In the genomic region with DNA sequence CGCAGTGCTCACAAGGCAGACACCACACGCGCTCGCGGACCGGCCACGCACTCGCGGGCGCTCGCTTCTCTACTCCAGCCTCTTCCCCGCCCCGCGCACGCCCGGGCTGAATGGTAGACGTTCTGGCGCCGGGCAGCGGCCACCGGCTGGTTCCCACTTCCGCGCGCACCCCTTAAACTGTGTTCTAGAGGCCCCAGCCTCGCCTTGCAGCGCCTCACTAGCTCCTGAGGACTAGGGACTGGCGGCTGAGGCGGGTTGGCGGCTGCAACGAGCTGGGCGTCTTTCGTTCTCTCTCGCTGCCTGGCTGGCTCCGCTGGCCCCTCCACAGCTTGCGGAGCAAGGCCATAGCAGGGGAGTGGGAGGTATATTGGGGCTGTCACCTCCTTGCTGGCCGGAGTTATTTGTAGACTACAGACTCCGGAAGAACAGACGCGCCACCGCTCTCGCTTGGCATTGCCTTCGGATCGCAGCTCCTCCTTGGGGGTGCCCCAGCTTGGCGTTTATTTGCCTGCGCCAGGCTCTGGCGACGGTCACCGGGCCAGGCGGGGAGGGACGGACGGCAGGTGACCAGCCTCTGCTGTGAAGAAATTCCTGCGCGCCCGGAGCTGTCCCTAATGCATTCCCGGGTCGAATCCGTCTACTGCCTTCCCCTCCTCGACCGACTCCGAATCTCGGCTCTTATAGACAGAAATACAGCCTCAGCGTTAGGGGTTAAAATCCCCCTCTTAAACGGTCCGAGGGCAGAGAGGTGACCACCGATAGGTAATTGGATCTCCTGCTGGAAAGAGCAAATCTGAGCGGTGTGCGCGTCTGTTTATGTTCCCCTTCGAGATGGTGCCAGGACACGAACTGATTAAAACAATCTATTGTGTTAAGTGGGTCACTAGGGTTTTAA, we compare ENCODE assay signal across 8 cellular contexts. TPM values are rescaled to one million over a fixed set of nuclear protein-coding genes. Genes with fewer than 3 reads are reported as not detected.
A peak's percentile ranks its signal among the peaks of the same experiment; 100 is the strongest.
DNase-seq lines count a peak whose midpoint lies in the region; ATAC-seq and TF ChIP-seq lines count a peak whose summit lies in the region.

No MANE protein-coding gene starts in this region.

- peak; percentile 46 for DNase-seq in D341Med (ENCODE audit: low spot score)
- DNase-seq in RWPE2 (ENCODE audit: low spot score), result peak; percentile 68
- peak; percentile 26 to 34 for DNase-seq in fibroblast of lung (ENCODE audit: low read depth in 2 of 2)
- DNase-seq in ovary, result no peak
- no peak for DNase-seq in activated gamma-delta T cell treated with Interleukin-2 at 50 U/mL for 16 hours
- no peak for DNase-seq in DMS79 treated with DMSO at 0.1 percent for 48 hours (lab: John Stamatoyannopoulos, UW)
- DNase-seq in dedifferentiated amniotic fluid mesenchymal stem cell (ENCODE audit: extremely low spot score), result no peak
- no peak for DNase-seq in H4 (ENCODE audit: low spot score)

- H3K27me3 ChIP-seq in RWPE2 (ENCODE audit: insufficient read depth, poor library complexity, severe bottlenecking) (peaks cover 64% of the 10 kb centered on the region), fibroblast of lung (ENCODE audit: control insufficient read depth, insufficient read depth, low read length) (peaks cover 24% of the 10 kb centered on the region), ovary (no peaks in the 10 kb centered on the region)

- no peaks in the 10 kb centered on the region for H3K4me1 ChIP-seq in RWPE2 (ENCODE audit: insufficient read depth, poor library complexity, severe bottlenecking)
- peaks cover 2% of the 10 kb centered on the region for H3K4me1 ChIP-seq in fibroblast of lung (ENCODE audit: control insufficient read depth, extremely low read depth, insufficient read depth, low read length)
- H3K4me1 ChIP-seq in ovary (ENCODE audit: insufficient read depth), result peaks cover 5% of the 10 kb centered on the region

- H3K9ac ChIP-seq in fibroblast of lung (ENCODE audit: insufficient read depth, low read length), result peak overlapping the region; percentile 78

- H3K9me3 ChIP-seq in RWPE2 (ENCODE audit: severe bottlenecking) (no peaks in the 10 kb centered on the region), fibroblast of lung (ENCODE audit: control insufficient read depth, insufficient read depth, low read depth, low read length) (no peaks in the 10 kb centered on the region), ovary (no peaks in the 10 kb centered on the region)

- no peak for TF ChIP-seq CTCF in RWPE2 (IDR thresholded peaks at IDR 0.05; ENCODE audit: poor library complexity, severe bottlenecking)
- no peak for TF ChIP-seq CTCF in fibroblast of lung (conservative IDR thresholded peaks at IDR 0.05 in 1 of 2, IDR thresholded peaks at IDR 0.05 in 1 of 2; ENCODE audit: low read depth in 1 of 2, low read length in 2 of 2)
- no peak for TF ChIP-seq CTCF in ovary (IDR thresholded peaks at IDR 0.05)

- intact Hi-C loops in ovary (cut with DNase I), result no loop called here

- H4K20me1 ChIP-seq in fibroblast of lung (ENCODE audit: control insufficient read depth, extremely low read depth, insufficient read depth, low read length), result no peaks in the 10 kb centered on the region

- no peak overlapping the region for H2AFZ ChIP-seq in fibroblast of lung (ENCODE audit: low read length)

- peaks cover 52% of the 10 kb centered on the region for H3K79me2 ChIP-seq in fibroblast of lung (ENCODE audit: control insufficient read depth, insufficient read depth, low read length)

- H3K4me2 ChIP-seq in fibroblast of lung (ENCODE audit: extremely low read depth, insufficient read depth, low read length), result peak overlapping the region; percentile 55

- H3K36me3 ChIP-seq in RWPE2 (ENCODE audit: low read depth) (no peaks in the 10 kb centered on the region), fibroblast of lung (ENCODE audit: control insufficient read depth, insufficient read depth, low read length) (peaks cover 2% of the 10 kb centered on the region), ovary (no peaks in the 10 kb centered on the region)

- H3K27ac ChIP-seq in RWPE2 (ENCODE audit: poor library complexity, severe bottlenecking) (no peak overlapping the region), fibroblast of lung (ENCODE audit: insufficient read depth, low read length) (peak overlapping the region; percentile 68), ovary (no peak overlapping the region)

- peak; percentile 63 for ATAC-seq in RWPE2 (ENCODE audit: low read depth)

- 1 to 2% (median 2%) methylated on average over 63 to 70 of the region's 70 CpGs for WGBS in ovary, 3 donors

- TF ChIP-seq EP300 in ovary (IDR thresholded peaks at IDR 0.05), result no peak

- H3K4me3 ChIP-seq in RWPE2 (ENCODE audit: severe bottlenecking) (peak overlapping the region; percentile 28), fibroblast of lung (replicated peaks in 1 of 4; ENCODE audit: control extremely low read depth in 1 of 4, insufficient read depth in 1 of 4, low read depth in 3 of 4, low read length in 4 of 4) (peak overlapping the region; percentile 45 to 72 (median 58)), ovary (peak overlapping the region; percentile 0)

- no peak for TF ChIP-seq POLR2A in ovary (IDR thresholded peaks at IDR 0.05)

RNA-seq across cellular contexts. Expression of gene GREM1, which starts 1.3 kb away (rescaled TPM):
- 113 and 364 TPM in 2 replicates for total RNA-seq in fibroblast of lung
- polyA plus RNA-seq in fibroblast of lung, result 489 and 1,863 TPM in 2 replicates
- polyA plus RNA-seq in fibroblast of lung (2012), result 296 and 1,126 TPM in 2 replicates
- polyA minus RNA-seq in fibroblast of lung (ENCODE audit: low replicate concordance), result 518 and 1,500 TPM in 2 replicates
- 1 to 10 TPM in 1 of 7 donors, under 1 TPM in 3, not detected in 3; 0.11 to 1.6 (median 0.21) TPM for total RNA-seq in ovary
- 10 to 100 TPM in 1 of 2 donors, under 1 TPM in 1; 0.69 to 10.9 TPM for polyA plus RNA-seq in ovary
- not detected in 2 replicates for total RNA-seq in H4 (2014; rRNA removed; shearing (Covaris generic))

Comparison
In these comparisons a context has a peak if more than half of its experiments do, and no peak if none do; other contexts are left out.
1. DNase-seq: peak in D341Med (single experiment), RWPE2 (single experiment) and fibroblast of lung (2 of 2); none in ovary (0 of 5), activated gamma-delta T cell treated with Interleukin-2 at 50 U/mL for 16 hours (single experiment), DMS79 treated with DMSO at 0.1 percent for 48 hours (single experiment), dedifferentiated amniotic fluid mesenchymal stem cell (single experiment) and H4 (single experiment).
2. H3K4me3 ChIP-seq: peak in every context shown above with its lines; median percentile 58 in fibroblast of lung; 28 in RWPE2; 0 in ovary.
3. RNA of gene GREM1, which starts 1.3 kb away (total RNA-seq): 113 to 364 TPM in fibroblast of lung; 0.11 to 1.6 TPM in ovary and not detected in H4; every median in the first group is over 10 times any median in the second.